8 cellular contexts compared by ENCODE assay signal in genomic region chr15:55196458-55197361, GRCh38. TPM values are rescaled to one million over a fixed set of nuclear protein-coding genes. Genes with fewer than 3 reads are reported as not detected.
DNase-seq lines count a peak whose midpoint lies in the region; ATAC-seq, FAIRE-seq and TF ChIP-seq lines count a peak whose summit lies in the region.

RSL24D1 (minus strand) TSS chr15:55196941; CDS start chr15:55196890, 51 bp downstream.

- H3K79me2 ChIP-seq in H1 (ENCODE audit: control insufficient read depth in 1 of 2, insufficient read depth in 2 of 2, low read length in 2 of 2), result peaks cover 28 to 51% of the 10 kb centered on the region in 2 experiments

- H3K4me1 Mint-ChIP-seq in memory B cell, result peaks cover 9% of the 10 kb centered on the region

- peak within 1 kb of the TSS; percentile 100; the same call in 1 of the 2 replicates for H4K8ac ChIP-seq in H1 (ENCODE audit: extremely low read depth, insufficient read depth, low read length)

- peak within 1 kb of the TSS; percentile 99 for H2BK5ac ChIP-seq in H1 (ENCODE audit: low read depth, low read length)

- peak within 1 kb of the TSS; percentile 95 for H3K14ac ChIP-seq in H1 (ENCODE audit: insufficient read length)

- H3K9ac ChIP-seq in H1 (replicated peaks in 1 of 4; ENCODE audit: extremely low read depth in 1 of 4, low read depth in 3 of 4, low read length in 3 of 4), result peak within 1 kb of the TSS; percentile 99

- peak; percentile 88 for FAIRE-seq in H1 (lab: Jason Lieb, UNC)

- TF ChIP-seq CTCF in GM20000 (IDR thresholded peaks at IDR 0.05; ENCODE audit: extremely low read depth, missing control alignments) (peak; percentile 30), H1 (IDR thresholded peaks at IDR 0.05; ENCODE audit: control extremely low read depth in 1 of 3, insufficient read depth in 1 of 3, low read depth in 1 of 3, low read length in 3 of 3) (peak in 1 of 3 experiments; percentile 59; a peak in 1 of 4 replicates)

- H3K79me1 ChIP-seq in H1 (ENCODE audit: low read depth, low read length), result no peaks in the 10 kb centered on the region

- no peak within 1 kb of the TSS for H3K23ac ChIP-seq in H1 (ENCODE audit: insufficient read length)

- peaks cover 11% of the 10 kb centered on the region for H3K36me3 Mint-ChIP-seq in memory B cell

- peak within 1 kb of the TSS; percentile 97 for H3K27ac ChIP-seq in H1 (ENCODE audit: low read depth, low read length)

- peak within 1 kb of the TSS; percentile 92 to 93 for H3K4me2 ChIP-seq in H1 (ENCODE audit: insufficient read depth in 1 of 2, low read depth in 2 of 2, low read length in 2 of 2)

- 0 out of 4 replicates have a peak, but pooled peaks cover 0 to 2% of the 10 kb centered on the region in 2 experiments for H3K9me3 ChIP-seq in H1 (ENCODE audit: insufficient read depth in 2 of 2, low read depth in 1 of 2, low read length in 1 of 2)

- peaks cover 4 to 8% of the 10 kb centered on the region in 2 experiments for H4K20me1 ChIP-seq in H1 (replicated peaks in 1 of 2; ENCODE audit: control insufficient read depth in 1 of 2, insufficient read depth in 2 of 2, low read length in 2 of 2)

- H3K27ac Mint-ChIP-seq in memory B cell, result no peak within 1 kb of the TSS

- WGBS in H1 (ENCODE audit: extremely low coverage in 1 of 2, insufficient coverage in 1 of 2, insufficient read length in 1 of 2, insufficient replicate concordance in 2 of 2, low coverage in 1 of 2, low lambda C conversion rate in 2 of 2, missing lambda C conversion rate in 1 of 2), 2 experiments, result 1% methylated on average over 60 of the region's 62 CpGs; no CpG with 5 or more reads in 1 of the 2 experiments

- H3K23me2 ChIP-seq in H1 (ENCODE audit: low read depth, low read length), result peaks cover 5% of the 10 kb centered on the region

- H3K4me3 Mint-ChIP-seq in memory B cell, result no peak within 1 kb of the TSS

- POLR2A ChIA-PET in activated CD8-positive, alpha-beta memory T cell treated with anti-CD3 and anti-CD28 coated beads for 36 hours (lab: Charles Lee), result interaction anchor here (0.6 to 2.3 kb wide), 6 partner anchors 41 to 212 kb away, joined by 3 to 7 read pairs (median 6); partner anchors contain the start of genes CCPG1, PIERCE2, PIGB and PIGBOS1
- POLR2A ChIA-PET in H1 (lab: Charles Lee; ENCODE audit: partially characterized antibody), result interaction anchor here (0.7 to 3.1 kb wide), 25 partner anchors 10 to 243 kb away, joined by 3 to 21 read pairs (median 5); partner anchors contain the start of genes CCPG1, PIERCE2, PIGB and PIGBOS1

- TF ChIP-seq EP300 in H1 (IDR thresholded peaks at IDR 0.05; ENCODE audit: borderline replicate concordance in 1 of 2, low read depth in 2 of 2, low read length in 2 of 2), result no peak

- peaks cover 4 to 27% (median 7%) of the 10 kb centered on the region in 4 experiments for H3K36me3 ChIP-seq in H1 (ENCODE audit: control insufficient read depth in 2 of 4, insufficient read depth in 4 of 4, low read length in 3 of 4)

- TF ChIP-seq RAD21 in H1 (IDR thresholded peaks at IDR 0.05 in 1 of 2, conservative IDR thresholded peaks at IDR 0.05 in 1 of 2; ENCODE audit: low read depth in 2 of 2, low read length in 2 of 2), result peak in 1 of 2 experiments; percentile 10; a peak in 1 of 4 replicates

- H3K56ac ChIP-seq in H1 (replicated peaks; ENCODE audit: insufficient read length, low read depth, low read length), result peak within 1 kb of the TSS; percentile 94

- peak within 1 kb of the TSS; percentile 79 for H3K4ac ChIP-seq in H1 (replicated peaks; ENCODE audit: insufficient read length, low read depth, low read length)

- H2BK120ac ChIP-seq in H1 (replicated peaks; ENCODE audit: low read depth, low read length), result peak within 1 kb of the TSS; percentile 78

- H2BK12ac ChIP-seq in H1 (ENCODE audit: low read depth, low read length), result peak within 1 kb of the TSS; percentile 83; the same call in 1 of the 2 replicates

- ATAC-seq in memory B cell (ENCODE audit: low read depth), result peak; percentile 91

- H3K4me1 ChIP-seq in H1 (replicated peaks in 1 of 4; ENCODE audit: control insufficient read depth in 3 of 4, insufficient read depth in 4 of 4, low read length in 3 of 4), result peaks cover 0 to 4% (median 0%) of the 10 kb centered on the region in 4 experiments; a peak in 3 of 7 replicates

- H2BK15ac ChIP-seq in H1 (ENCODE audit: low read length), result 0 out of 2 replicates have a peak within 1 kb of the TSS, but pooled peaks have one; percentile 11

- peak within 1 kb of the TSS; percentile 93 to 100 (median 99) for H3K4me3 ChIP-seq in H1 (ENCODE audit: extremely low read depth in 1 of 4, insufficient read depth in 2 of 4, low read depth in 3 of 4, low read length in 4 of 4)

- H2BK20ac ChIP-seq in H1 (ENCODE audit: low read length), result no peak within 1 kb of the TSS

- H3K18ac ChIP-seq in H1 (ENCODE audit: extremely low read depth, low read length), result peak within 1 kb of the TSS; percentile 99

- H3K9me3 Mint-ChIP-seq in memory B cell, result peaks cover 4% of the 10 kb centered on the region

- CTCF ChIA-PET in activated CD8-positive, alpha-beta memory T cell treated with anti-CD3 and anti-CD28 coated beads for 36 hours (lab: Charles Lee), result interaction anchor here (1.4 to 2.4 kb wide), 3 partner anchors 11 to 20 kb away, joined by 3 to 13 read pairs (median 3); no protein-coding TSS in a partner anchor
- CTCF ChIA-PET in H1 (lab: Charles Lee; ENCODE audit: partially characterized antibody), result interaction anchor here (0.7 to 2.5 kb wide), 7 partner anchors 10 to 239 kb away, joined by 3 to 6 read pairs (median 4); partner anchors contain the start of genes CCPG1 and PIERCE2

- H4K5ac ChIP-seq in H1 (ENCODE audit: insufficient read length, low read depth, low read length), result peak within 1 kb of the TSS; percentile 96

- DNase-seq in COR-L47 (lab: John Stamatoyannopoulos, UW) (peak; percentile 98), GM20000 (ENCODE audit: low spot score) (peak; percentile 88), HT-29 (ENCODE audit: low spot score) (peak; percentile 99), H1 (ENCODE audit: low read depth in 1 of 2, low spot score in 2 of 2) (peak; percentile 86 to 97), memory B cell (ENCODE audit: low spot score in 2 of 2) (peak; percentile 84 to 93)
- DNase-seq in NK-92 treated with Interleukin-12 subunit alpha and Interleukin-12 subunit beta, amount 100 ng/mL, for 24 hours (lab: John Stamatoyannopoulos, UW), result peak; percentile 98
- DNase-seq in stimulated activated CD8-positive, alpha-beta memory T cell treated with anti-CD3 and anti-CD28 coated beads, Interleukin-12 subunit alpha, Interleukin-12 subunit beta, amount 100 ng/mL, for 24 hours (ENCODE audit: extremely low read depth), result peak; percentile 91

- H2AK5ac ChIP-seq in H1 (ENCODE audit: low read depth, low read length), result peak within 1 kb of the TSS; percentile 89; the same call in 1 of the 2 replicates

- peak; percentile 83 to 99 for TF ChIP-seq POLR2A in H1 (IDR thresholded peaks at IDR 0.05; ENCODE audit: control extremely low read depth in 1 of 2, low read depth in 2 of 2, low read length in 2 of 2)

- no peaks in the 10 kb centered on the region; a peak in 1 of 7 replicates for H3K27me3 ChIP-seq in H1 (replicated peaks in 1 of 4; ENCODE audit: control insufficient read depth in 3 of 4, extremely low read depth in 1 of 4, insufficient read depth in 3 of 4, low read length in 3 of 4)

- H3K27me3 Mint-ChIP-seq in memory B cell, result no peaks in the 10 kb centered on the region

- peak within 1 kb of the TSS; percentile 100 for H2AFZ ChIP-seq in H1 (ENCODE audit: low read length)

- H4K91ac ChIP-seq in H1 (replicated peaks; ENCODE audit: insufficient read length, low read length), result peak within 1 kb of the TSS; percentile 98

TF ChIP-seq in H1, 55 proteins besides CTCF, POLR2A, EP300 and RAD21 (continues in another document):
- TF ChIP-seq ATF2 (IDR thresholded peaks at IDR 0.05; ENCODE audit: low read length) (peak; percentile 76), SIN3A (conservative IDR thresholded peaks at IDR 0.05 in 1 of 2, IDR thresholded peaks at IDR 0.05 in 1 of 2; ENCODE audit: low read depth in 1 of 2, low read length in 2 of 2) (peak; percentile 14 to 40; a peak in 1 of 4 replicates), USF2 (IDR thresholded peaks at IDR 0.05; ENCODE audit: low read length) (no peak), BRCA1 (IDR thresholded peaks at IDR 0.05; ENCODE audit: low read depth, low read length) (peak; percentile 62)

RNA-seq across cellular contexts. Expression of gene RSL24D1, which starts in this region (rescaled TPM):
- 38.6 and 52.6 TPM in 2 replicates for total RNA-seq in HT-29 (2014; rRNA removed; shearing (Covaris generic))
- 100 to 1,000 TPM; 180 to 190 TPM for total RNA-seq in activated CD8-positive, alpha-beta memory T cell treated with anti-CD3 and anti-CD28 coated beads for 36 hours
- total RNA-seq in H1 (2021; fragmentation: NEBNext Ultra II Directional; extraction: Animal tissue kit (Norgen Biotek cat#: 25700)), result 126 and 130 TPM in 2 replicates
- polyA plus RNA-seq in H1 (2011; rRNA removed), result 22.1 and 45.7 TPM in 2 replicates
- polyA plus RNA-seq in H1 (2011; cell fraction: cytosol; rRNA removed), result 69.3 TPM
- 7.8 TPM for polyA plus RNA-seq in H1 (2011; cell fraction: nucleus; rRNA removed)
- 63.7 to 171 TPM (median 75.9 TPM) in 4 replicates for polyA plus RNA-seq in H1 (2012, experiment 1 of 2)
- polyA plus RNA-seq in H1 (2012, experiment 2 of 2), result 25.4 TPM
- 95.3 TPM for polyA plus RNA-seq in H1 (2013, experiment 1 of 2)
- polyA plus RNA-seq in H1 (2013, experiment 2 of 2), result 96.5 TPM
- 20.5 and 21.3 TPM in 2 replicates for polyA minus RNA-seq in H1 (2011; rRNA and poly(A)+ RNA removed)
- 23.5 TPM for polyA minus RNA-seq in H1 (2011; cell fraction: cytosol; rRNA and poly(A)+ RNA removed)
- polyA minus RNA-seq in H1 (2011; cell fraction: nucleus; rRNA and poly(A)+ RNA removed), result 55.7 TPM

Comparison
In these comparisons a context has a peak if more than half of its experiments do, and no peak if none do; other contexts are left out.
1. Peak in every context shown above with its lines: DNase-seq, ATAC-seq, H3K4me3 ChIP-seq and H3K27ac ChIP-seq.